Comparison of ENCODE assay signal across 25 cellular contexts in genomic region chr10:70838270-70838669, GRCh38. TPM values are rescaled to one million over a fixed set of nuclear protein-coding genes. Genes with fewer than 3 reads are reported as not detected.
"Had no signal": no experiment of that assay in that cellular context is flagged by ENCODE, and none has a peak within 500 bp of the region (broad histone marks: within the 10 kb centered on the region; RNA-seq: fewer than 3 reads in every experiment).

No MANE protein-coding gene starts in this region.

- H3K4me3 Mint-ChIP-seq: activated naive CD8-positive, alpha-beta T cell treated with anti-CD3 and anti-CD28 coated beads for 36 hours; activated T-helper 1 cell treated with anti-CD3 and anti-CD28 coated beads, Interleukin-12 subunit alpha, Interleukin-12 subunit beta, Interleukin-2, Interleukin-4 antibody, amounts not matched to agents 30 ng/mL and 10 ng/mL and 1 ng/mL, durations not matched to agents 14 hours and 24 hours and 36 hours; endodermal cell; natural killer cell had no signal

- ATAC-seq: gastrocnemius medialis, natural killer cell had no signal

- H3K27me3 Mint-ChIP-seq: activated naive CD8-positive, alpha-beta T cell treated with anti-CD3 and anti-CD28 coated beads for 36 hours had no signal

- H3K27me3 ChIP-seq: esophagus squamous epithelium, gastrocnemius medialis, ovary, spleen, tibial artery had no signal

- H3K36me3 ChIP-seq: gastrocnemius medialis, ovary, prostate gland had no signal

- H3K4me1 Mint-ChIP-seq: endodermal cell had no signal

- DNase-seq: activated CD4-positive, alpha-beta T cell treated with anti-CD3 and anti-CD28 coated beads, Interleukin-2, amount 50 U/mL, for 4 hours; activated CD8-positive, alpha-beta memory T cell treated with anti-CD3 and anti-CD28 coated beads, Interleukin-2, amount 50 U/mL, for 48 hours; activated naive CD4-positive, alpha-beta T cell; activated naive CD8-positive, alpha-beta T cell treated with anti-CD3 and anti-CD28 coated beads for 36 hours; amygdala; cerebellar nuclear complex; endodermal cell; esophagus squamous epithelium; gastrocnemius medialis; hippocampal formation; midbrain; natural killer cell; ovary; spleen; stimulated activated CD4-positive, alpha-beta T cell treated with anti-CD3 and anti-CD28 coated beads, Interleukin-4, amount 100 ng/mL, for 1 hour; stimulated activated naive CD4-positive, alpha-beta T cell treated with Interleukin-2 at 50 U/mL for 16 hours; T-helper 9 cell; tibial artery had no signal

- H3K4me3 ChIP-seq: coronary artery, esophagus squamous epithelium, gastrocnemius medialis, ovary, prostate gland, spleen, tibial artery had no signal

- H3K27ac Mint-ChIP-seq: activated naive CD8-positive, alpha-beta T cell treated with anti-CD3 and anti-CD28 coated beads for 36 hours; activated T-helper 1 cell treated with anti-CD3 and anti-CD28 coated beads, Interleukin-12 subunit alpha, Interleukin-12 subunit beta, Interleukin-2, Interleukin-4 antibody, amounts not matched to agents 30 ng/mL and 10 ng/mL and 1 ng/mL, durations not matched to agents 14 hours and 24 hours and 36 hours; endodermal cell; natural killer cell had no signal

- H3K27ac ChIP-seq: coronary artery, esophagus squamous epithelium, gastrocnemius medialis, ovary, prostate gland, spleen, tibial artery had no signal

- H3K4me1 ChIP-seq: gastrocnemius medialis, prostate gland had no signal

- H3K9me3 Mint-ChIP-seq: natural killer cell had no signal

- H3K9me3 ChIP-seq: esophagus squamous epithelium, gastrocnemius medialis, ovary, prostate gland, tibial artery had no signal

RNA-seq across cellular contexts. Expression of gene TBATA, which starts 53.1 kb away (rescaled TPM):
- total RNA-seq: activated CD8-positive, alpha-beta memory T cell treated with anti-CD3 and anti-CD28 coated beads for 36 hours; activated naive CD8-positive, alpha-beta T cell treated with anti-CD3 and anti-CD28 coated beads for 36 hours; activated T-helper 1 cell treated with anti-CD3 and anti-CD28 coated beads, Interleukin-12 subunit alpha, Interleukin-12 subunit beta, Interleukin-2, Interleukin-4 antibody, amounts not matched to agents 30 ng/mL and 10 ng/mL and 1 ng/mL, durations not matched to agents 14 hours and 24 hours and 36 hours; endodermal cell; esophagus squamous epithelium; gastrocnemius medialis; liver; ovary; T-helper 1 cell treated with Interleukin-12 subunit alpha and Interleukin-12 subunit beta and Interleukin-4 antibody, amounts not matched to agents 30 ng/mL and 1 ng/mL, for 36 hours; urinary bladder had no signal
